29 cellular contexts compared by ENCODE assay signal in genomic region chr5:76490970-76491369, GRCh38.
DNase-seq lines count a peak whose midpoint lies in the region; ATAC-seq, FAIRE-seq and TF ChIP-seq lines count a peak whose summit lies in the region.
"Had no signal": no experiment of that assay in that cellular context is flagged by ENCODE, and none has a peak within 500 bp of the region (broad histone marks: within the 10 kb centered on the region; RNA-seq: fewer than 3 reads in every experiment).

No MANE protein-coding gene starts in this region.

- H3K9me3 Mint-ChIP-seq in brain = no peaks in the 10 kb centered on the region
- H3K9me3 Mint-ChIP-seq in activated CD4-positive, alpha-beta memory T cell treated with anti-CD3 and anti-CD28 coated beads for 36 hours = no peaks in the 10 kb centered on the region
- H3K9me3 Mint-ChIP-seq: nephron had no signal

- no peak overlapping the region for H2AFZ ChIP-seq in HepG2 (ENCODE audit: low read length)

- H3K9ac ChIP-seq in HUES64 (ENCODE audit: low read depth, low read length) (no peak overlapping the region), HepG2 (ENCODE audit: insufficient read depth, low read depth, low read length) (no peak overlapping the region)

- H3K36me3 ChIP-seq in A673 (ENCODE audit: insufficient read depth, low read length, poor library complexity, severe bottlenecking) = no peaks in the 10 kb centered on the region
- no peaks in the 10 kb centered on the region for H3K36me3 ChIP-seq in HUES64 (ENCODE audit: insufficient read depth, low read length)
- H3K36me3 ChIP-seq in HepG2 (replicated peaks in 1 of 2; ENCODE audit: control insufficient read depth in 1 of 2, insufficient read depth in 2 of 2, low read length in 2 of 2) = peaks cover 0 to 7% of the 10 kb centered on the region in 2 experiments; a peak in 1 of 5 replicates
- H3K36me3 ChIP-seq: ascending aorta, HAP-1, ovary, Peyer's patch, SJCRH30, transverse colon had no signal

- intact Hi-C loops in A673 (cut with micrococcal nuclease; ENCODE audit: unreplicated experiment) = no loop called here
- intact Hi-C loops in HepG2 (cut with micrococcal nuclease; ENCODE audit: unreplicated experiment) = no loop called here
- intact Hi-C loops in activated CD4-positive, alpha-beta memory T cell treated with anti-CD3 and anti-CD28 coated beads for 36 hours (cut with micrococcal nuclease) = no loop called here

- TF ChIP-seq EP300 in HepG2 (IDR thresholded peaks at IDR 0.05; ENCODE audit: low read depth in 2 of 2, low read length in 2 of 2) (peak in 1 of 2 experiments; percentile 58; a peak in 1 of 4 replicates), HepG2 (CRISPR knock-in tag; IDR thresholded peaks at IDR 0.05; ENCODE audit: borderline replicate concordance) (no peak)

- peaks cover 16% of the 10 kb centered on the region for H3K4me1 ChIP-seq in A673 (ENCODE audit: insufficient read depth, low read length, poor library complexity, severe bottlenecking)
- H3K4me1 ChIP-seq in HUES64 (ENCODE audit: insufficient read depth, low read length) = peaks cover 66% of the 10 kb centered on the region
- peaks cover 68% of the 10 kb centered on the region for H3K4me1 ChIP-seq in HepG2 (ENCODE audit: insufficient read depth, low read length)
- H3K4me1 ChIP-seq: ascending aorta, SJCRH30 had no signal

- FAIRE-seq in HepG2 (lab: Jason Lieb, UNC) = no peak
- FAIRE-seq: endothelial cell of umbilical vein, keratinocyte, TTC549 had no signal

- in situ Hi-C loops in HepG2 (cut with HindIII; ENCODE audit: extremely low pct_ligation_motif_present, low pct_unique_long_range_greater_than_20kb) = no loop called here

- TF ChIP-seq CTCF in A673 (conservative IDR thresholded peaks at IDR 0.05; ENCODE audit: low read depth, low read length) (no peak), brain (conservative IDR thresholded peaks at IDR 0.05) (no peak), HepG2 (CRISPR knock-in tag; IDR thresholded peaks at IDR 0.05) (no peak)

- H3K4me3 Mint-ChIP-seq in brain = no peak overlapping the region
- H3K4me3 Mint-ChIP-seq in activated CD4-positive, alpha-beta memory T cell treated with anti-CD3 and anti-CD28 coated beads for 36 hours = no peak overlapping the region
- H3K4me3 Mint-ChIP-seq: activated CD8-positive, alpha-beta T cell treated with anti-CD3 and anti-CD28 coated beads, Interleukin-2, amount 10 ng/mL, durations not matched to agents 7 days and 5 days; activated naive CD8-positive, alpha-beta T cell; nephron had no signal

- ATAC-seq in HepG2 (no peak), HG02610 (IDR thresholded peaks at IDR 0.05; ENCODE audit: unreplicated experiment) (no peak), HG03139 (IDR thresholded peaks at IDR 0.05; ENCODE audit: unreplicated experiment) (no peak)
- ATAC-seq: activated CD4-positive, CD25-positive, alpha-beta regulatory T cell treated with anti-CD3 and anti-CD28 coated beads, Interleukin-2, amount 50 U/mL, for 24 hours; activated CD8-positive, alpha-beta T cell treated with anti-CD3 and anti-CD28 coated beads, Interleukin-2, amount 10 ng/mL, durations not matched to agents 7 days and 5 days had no signal

- peaks cover 59% of the 10 kb centered on the region for H3K4me1 Mint-ChIP-seq in brain
- H3K4me1 Mint-ChIP-seq in activated CD4-positive, alpha-beta memory T cell treated with anti-CD3 and anti-CD28 coated beads for 36 hours (ENCODE audit: low read depth) = peaks cover 47% of the 10 kb centered on the region

- H3K27ac ChIP-seq in A673 (ENCODE audit: low read depth, low read length, poor library complexity, severe bottlenecking) (peak overlapping the region; percentile 38), HUES64 (ENCODE audit: low read depth, low read length) (peak overlapping the region; percentile 79; the same call in 1 of the 2 replicates), HepG2 (ENCODE audit: extremely low read length, insufficient read depth, low read length) (no peak overlapping the region)
- H3K27ac ChIP-seq: ascending aorta, ovary, Peyer's patch, SJCRH30 had no signal

- H3K9me3 ChIP-seq in A673 (ENCODE audit: low read depth, low read length, poor library complexity, severe bottlenecking) (no peaks in the 10 kb centered on the region), HUES64 (ENCODE audit: insufficient read depth, low read depth, low read length) (no peaks in the 10 kb centered on the region), HepG2 (ENCODE audit: low read length) (no peaks in the 10 kb centered on the region)
- H3K9me3 ChIP-seq: ascending aorta, HAP-1, ovary, Peyer's patch, SJCRH30, transverse colon had no signal

- peak overlapping the region in 4 of 5 experiments; percentile 21 to 49 (median 28) for H3K27ac Mint-ChIP-seq in brain
- H3K27ac Mint-ChIP-seq in activated CD4-positive, alpha-beta memory T cell treated with anti-CD3 and anti-CD28 coated beads for 36 hours = no peak overlapping the region
- H3K27ac Mint-ChIP-seq: activated CD8-positive, alpha-beta T cell treated with anti-CD3 and anti-CD28 coated beads, Interleukin-2, amount 10 ng/mL, durations not matched to agents 7 days and 5 days had no signal

- BruUV-seq in A673 (replicated peaks; lab: Mats Ljungman, UMichigan) (no TSS peak), HepG2 (replicated peaks; lab: Mats Ljungman, UMichigan) (no TSS peak)

- H3K4me3 ChIP-seq in A673 (ENCODE audit: low read depth, low read length, poor library complexity, severe bottlenecking) = no peak overlapping the region
- no peak overlapping the region for H3K4me3 ChIP-seq in HUES64 (ENCODE audit: low read length)
- H3K4me3 ChIP-seq in HepG2 (replicated peaks in 1 of 3; ENCODE audit: insufficient read depth in 1 of 3, low read depth in 2 of 3, low read length in 3 of 3) = no peak overlapping the region
- H3K4me3 ChIP-seq: ascending aorta, HAP-1, ovary, Peyer's patch, SJCRH30, transverse colon had no signal

- no peak for TF ChIP-seq RAD21 in HepG2 (CRISPR knock-in tag; IDR thresholded peaks at IDR 0.05)

- H3K36me3 Mint-ChIP-seq in brain = no peaks in the 10 kb centered on the region
- peaks cover 8% of the 10 kb centered on the region for H3K36me3 Mint-ChIP-seq in activated CD4-positive, alpha-beta memory T cell treated with anti-CD3 and anti-CD28 coated beads for 36 hours

- POLR2A ChIA-PET in A673 (lab: Charles Lee; ENCODE audit: low non-redundant PET) = no interaction called here
- POLR2A ChIA-PET in HepG2 (lab: Yijun Ruan, JAX) = no interaction called here
- POLR2A ChIA-PET in activated CD4-positive, alpha-beta memory T cell treated with anti-CD3 and anti-CD28 coated beads for 36 hours (lab: Charles Lee) = no interaction called here

- H3K79me2 ChIP-seq in HepG2 (ENCODE audit: insufficient read depth, low read length) = peaks cover 35% of the 10 kb centered on the region

- no peak for TF ChIP-seq POLR2A in HepG2 (IDR thresholded peaks at IDR 0.05; ENCODE audit: insufficient read depth in 1 of 2, low read depth in 2 of 2, low read length in 2 of 2)

- DNase-seq in A673 (ENCODE audit: low spot score) = no peak
- no peak for DNase-seq in HepG2 (ENCODE audit: low spot score)
- no peak for DNase-seq in SKM-1 treated with dmso at 0.1 percent for 144 hours (lab: John Stamatoyannopoulos, UW; ENCODE audit: unreplicated experiment)
- no peak for DNase-seq in activated CD4-positive, alpha-beta memory T cell treated with anti-CD3 and anti-CD28 coated beads for 36 hours
- DNase-seq: ACHN; activated CD8-positive, alpha-beta T cell treated with anti-CD3 and anti-CD28 coated beads, Interleukin-2, amount 10 ng/mL, durations not matched to agents 7 days and 5 days; activated effector memory CD4-positive, alpha-beta T cell treated with Interleukin-2 at 50 U/mL for 16 hours; GDM1; midbrain; NCI-H1105 treated with DMSO at 0.1 percent for 48 hours; NCI-H2029; NCI-H526 treated with DMSO at 0.1 percent for 48 hours; ovary; Peyer's patch; SJCRH30; stimulated activated CD4-positive, alpha-beta T cell treated with anti-CD3 and anti-CD28 coated beads, Interleukin-2, amount 100 ng/mL, for 24 hours; transverse colon had no signal

- H3K27me3 Mint-ChIP-seq in brain = no peaks in the 10 kb centered on the region
- no peaks in the 10 kb centered on the region for H3K27me3 Mint-ChIP-seq in activated CD4-positive, alpha-beta memory T cell treated with anti-CD3 and anti-CD28 coated beads for 36 hours
- H3K27me3 Mint-ChIP-seq: activated naive CD8-positive, alpha-beta T cell had no signal

- no peaks in the 10 kb centered on the region for H3K27me3 ChIP-seq in A673 (replicated peaks; ENCODE audit: insufficient read depth, low read depth, low read length, poor library complexity)
- no peaks in the 10 kb centered on the region for H3K27me3 ChIP-seq in HUES64 (ENCODE audit: insufficient read depth, low read length)
- H3K27me3 ChIP-seq in HepG2 (ENCODE audit: control insufficient read depth in 1 of 2, insufficient read depth in 2 of 2, low read length in 2 of 2) = no peaks in the 10 kb centered on the region
- H3K27me3 ChIP-seq: ascending aorta, ovary, Peyer's patch, transverse colon had no signal

- no peak overlapping the region for H3K4me2 ChIP-seq in HepG2 (ENCODE audit: low read depth, low read length)

- no peaks in the 10 kb centered on the region for H4K20me1 ChIP-seq in HepG2 (ENCODE audit: insufficient read depth, low read length)

- CTCF ChIA-PET in A673 (lab: Charles Lee) (no interaction called here), HepG2 (lab: Yijun Ruan, JAX; ENCODE audit: low intra/inter-chr PET ratio, low total read pairs) (no interaction called here)
- CTCF ChIA-PET in activated CD4-positive, alpha-beta memory T cell treated with anti-CD3 and anti-CD28 coated beads for 36 hours (lab: Charles Lee) = interaction anchor here (0.8 kb wide), 1 partner anchor 10 kb away, joined by 3 read pairs; no protein-coding TSS in a partner anchor

TF ChIP-seq in HepG2, 621 proteins besides CTCF, POLR2A, EP300 and RAD21 (continues in another document):
- TF ChIP-seq ZBTB1 (CRISPR knock-in tag; IDR thresholded peaks at IDR 0.05; ENCODE audit: borderline replicate concordance) (no peak), HMG20A (CRISPR knock-in tag; IDR thresholded peaks at IDR 0.05; ENCODE audit: borderline replicate concordance) (peak; percentile 17; the same call in 1 of the 2 replicates), MIXL1 (CRISPR knock-in tag; IDR thresholded peaks at IDR 0.05) (no peak), FOXA3 (CRISPR knock-in tag; IDR thresholded peaks at IDR 0.05) (peak; percentile 69; the same call in 1 of the 2 replicates)
